13 cellular contexts compared by ENCODE assay signal in the genomic region with DNA sequence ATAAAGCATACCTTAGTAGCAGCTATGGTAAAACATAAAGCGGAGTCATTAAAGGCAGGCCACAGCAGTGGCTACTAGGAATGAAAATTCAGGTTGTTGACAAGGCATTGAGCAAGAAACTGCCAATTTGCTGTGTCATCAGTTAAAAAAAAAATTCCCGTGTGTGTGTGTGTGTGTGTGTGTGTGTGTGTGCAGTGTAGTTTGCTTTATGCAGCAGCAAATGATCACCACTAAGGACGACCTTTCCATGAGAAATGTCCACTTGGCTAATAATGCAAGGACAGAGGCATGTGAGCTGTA.
DNase-seq lines count a peak whose midpoint lies in the region; ATAC-seq and TF ChIP-seq lines count a peak whose summit lies in the region.
"Had no signal": no experiment of that assay in that cellular context is flagged by ENCODE, and none has a peak within 500 bp of the region (broad histone marks: within the 10 kb centered on the region; RNA-seq: fewer than 3 reads in every experiment).

No MANE protein-coding gene starts in this region.

- no peak overlapping the region for H3K4me3 ChIP-seq in foreskin fibroblast (ENCODE audit: low read depth in 1 of 2, low read length in 2 of 2)
- no peak overlapping the region for H3K4me3 ChIP-seq in skeletal muscle cell (ENCODE audit: low read depth, low read length)

- H3K27me3 Mint-ChIP-seq in stimulated activated naive B cell treated with anti-CD40 and anti-IgM and Interleukin-4, amounts not matched to agents 10 μg/mL and 1 μg/mL and 100 μg/mL, for 72 hours, result no peaks in the 10 kb centered on the region
- H3K27me3 Mint-ChIP-seq: activated CD4-positive, alpha-beta memory T cell treated with anti-CD3 and anti-CD28 coated beads for 36 hours had no signal

- H3K9me3 Mint-ChIP-seq in stimulated activated naive B cell treated with anti-CD40 and anti-IgM and Interleukin-4, amounts not matched to agents 10 μg/mL and 1 μg/mL and 100 μg/mL, for 72 hours, result peaks cover 1 to 3% of the 10 kb centered on the region in 2 donors
- H3K9me3 Mint-ChIP-seq: activated CD4-positive, alpha-beta memory T cell treated with anti-CD3 and anti-CD28 coated beads for 36 hours had no signal

- H3K4me3 Mint-ChIP-seq in stimulated activated naive B cell treated with anti-CD40 and anti-IgM and Interleukin-4, amounts not matched to agents 10 μg/mL and 1 μg/mL and 100 μg/mL, for 72 hours, result no peak overlapping the region
- H3K4me3 Mint-ChIP-seq: activated CD4-positive, alpha-beta memory T cell treated with anti-CD3 and anti-CD28 coated beads for 36 hours; T-helper 2 cell treated with Interferon-gamma antibody and Interleukin-4, amounts not matched to agents 5 μg/mL and 100 μg/mL, for 36 hours had no signal

- no peak for ATAC-seq in GM21737 (IDR thresholded peaks at IDR 0.05; ENCODE audit: unreplicated experiment)
- no peak for ATAC-seq in stimulated activated naive B cell treated with anti-CD40 and anti-IgM and Interleukin-4, amounts not matched to agents 10 μg/mL and 1 μg/mL and 100 μg/mL, for 72 hours (replicated peaks)
- ATAC-seq: right cardiac atrium had no signal

- peak; percentile 30 for DNase-seq in GM04503 (ENCODE audit: low read depth)
- peak; percentile 69 to 73 for DNase-seq in foreskin fibroblast
- DNase-seq in skeletal muscle cell (ENCODE audit: low read depth), result peak; percentile 75
- DNase-seq in stimulated activated naive B cell treated with anti-CD40 and anti-IgM and Interleukin-4, amounts not matched to agents 10 μg/mL and 1 μg/mL and 100 μg/mL, for 72 hours, result no peak
- no peak for DNase-seq in NCI-H82 treated with DMSO at 0.1 percent for 48 hours (lab: John Stamatoyannopoulos, UW; ENCODE audit: unreplicated experiment)
- no peak for DNase-seq in activated CD8-positive, alpha-beta memory T cell treated with anti-CD3 and anti-CD28 coated beads, Interleukin-2, amount 50 U/mL, for 48 hours
- DNase-seq: activated CD4-positive, alpha-beta memory T cell treated with anti-CD3 and anti-CD28 coated beads for 36 hours; activated gamma-delta T cell treated with Interleukin-2 at 50 U/mL for 16 hours; Karpas-422; right cardiac atrium had no signal

- TF ChIP-seq CTCF in VCaP (conservative IDR thresholded peaks at IDR 0.05), result no peak
- TF ChIP-seq CTCF in foreskin fibroblast (IDR thresholded peaks at IDR 0.05; ENCODE audit: low read depth, low read length), result no peak

- no peaks in the 10 kb centered on the region for H3K4me1 Mint-ChIP-seq in stimulated activated naive B cell treated with anti-CD40 and anti-IgM and Interleukin-4, amounts not matched to agents 10 μg/mL and 1 μg/mL and 100 μg/mL, for 72 hours

- H3K27ac Mint-ChIP-seq in stimulated activated naive B cell treated with anti-CD40 and anti-IgM and Interleukin-4, amounts not matched to agents 10 μg/mL and 1 μg/mL and 100 μg/mL, for 72 hours, result no peak overlapping the region
- H3K27ac Mint-ChIP-seq: activated CD4-positive, alpha-beta memory T cell treated with anti-CD3 and anti-CD28 coated beads for 36 hours; T-helper 2 cell treated with Interferon-gamma antibody and Interleukin-4, amounts not matched to agents 5 μg/mL and 100 μg/mL, for 36 hours had no signal

- peak overlapping the region; percentile 93 for H3K27ac ChIP-seq in VCaP

- H3K36me3 Mint-ChIP-seq in stimulated activated naive B cell treated with anti-CD40 and anti-IgM and Interleukin-4, amounts not matched to agents 10 μg/mL and 1 μg/mL and 100 μg/mL, for 72 hours, result no peaks in the 10 kb centered on the region
- H3K36me3 Mint-ChIP-seq: activated CD4-positive, alpha-beta memory T cell treated with anti-CD3 and anti-CD28 coated beads for 36 hours had no signal

Comparison
In these comparisons a context has a peak if more than half of its experiments do, and no peak if none do; other contexts are left out.
1. DNase-seq: peak in GM04503 (single experiment), foreskin fibroblast (2 of 2) and skeletal muscle cell (single experiment); none in stimulated activated naive B cell treated with anti-CD40 and anti-IgM and Interleukin-4, amounts not matched to agents 10 μg/mL and 1 μg/mL and 100 μg/mL, for 72 hours (single experiment), NCI-H82 treated with DMSO at 0.1 percent for 48 hours (single experiment) and activated CD8-positive, alpha-beta memory T cell treated with anti-CD3 and anti-CD28 coated beads, Interleukin-2, amount 50 U/mL, for 48 hours (single experiment).